8 cellular contexts compared by ENCODE assay signal in the genomic region with DNA sequence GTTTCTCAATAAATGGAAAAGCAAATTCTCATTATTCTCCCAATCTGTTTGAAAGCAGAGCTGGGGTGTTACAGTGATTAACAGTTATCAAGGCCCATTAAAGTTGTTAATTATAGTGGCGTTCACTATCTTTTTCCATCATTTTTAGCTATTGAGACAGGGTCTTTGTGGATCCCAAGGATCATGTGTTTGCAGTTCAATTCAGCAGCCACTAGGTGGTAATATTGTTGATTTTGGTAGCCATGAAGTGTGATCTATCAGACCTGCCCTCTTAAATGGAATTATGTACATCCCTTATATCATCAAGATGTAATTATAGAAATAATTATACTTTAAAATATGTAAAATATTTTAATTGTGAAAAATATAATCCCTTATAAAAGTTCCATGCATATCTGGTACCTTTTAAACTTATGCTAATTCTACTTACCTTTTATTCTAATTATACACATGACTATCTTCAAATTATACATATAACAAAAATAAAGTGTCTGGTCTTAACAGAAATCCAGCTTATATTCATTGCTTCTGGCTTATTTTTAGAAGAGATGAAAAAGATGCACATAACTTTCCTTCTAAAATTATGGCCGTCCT.
DNase-seq lines count a peak whose midpoint lies in the region; ATAC-seq, FAIRE-seq and TF ChIP-seq lines count a peak whose summit lies in the region.

No MANE protein-coding gene starts in this region.

- H3K9me3 ChIP-seq in A549: 0 out of 3 replicates have a peak, but pooled peaks cover 2% of the 10 kb centered on the region
- H3K9me3 ChIP-seq in gastroesophageal sphincter: no peaks in the 10 kb centered on the region
- no peaks in the 10 kb centered on the region for H3K9me3 ChIP-seq in vagina

- H3K27ac ChIP-seq in A549 (peak overlapping the region in 1 of 2 experiments; percentile 41; a peak in 1 of 6 replicates), GM23338 (ENCODE audit: low read depth) (no peak overlapping the region), RWPE1 (no peak overlapping the region), gastroesophageal sphincter (no peak overlapping the region), vagina (no peak overlapping the region)

- intact Hi-C loops in vagina (cut with DNase I): no loop called here

- peak; percentile 89 for FAIRE-seq in A549 (lab: Jason Lieb, UNC)

- WGBS in A549 (ENCODE audit: missing lambda C conversion rate): 49% methylated on average over 2 of the region's 2 CpGs
- WGBS in gastroesophageal sphincter (ENCODE audit: low coverage in 1 of 2), 2 donors: 65 to 90% methylated on average over 2 of the region's 2 CpGs

- TF ChIP-seq EP300 in A549 (IDR thresholded peaks at IDR 0.05): no peak
- no peak for TF ChIP-seq EP300 in gastroesophageal sphincter (IDR thresholded peaks at IDR 0.05)

- no peaks in the 10 kb centered on the region for H3K36me3 Mint-ChIP-seq in GM23338 (ENCODE audit: low read depth)
- H3K36me3 Mint-ChIP-seq in activated T-cell treated with anti-CD3 and anti-CD28 coated beads, Interleukin-2, amount 50 U/mL, for 4 hours (ENCODE audit: insufficient read depth): no peaks in the 10 kb centered on the region

- peak; percentile 73 to 78 for TF ChIP-seq RAD21 in A549 (conservative IDR thresholded peaks at IDR 0.05 in 1 of 2, IDR thresholded peaks at IDR 0.05 in 1 of 2)

- H3K27me3 ChIP-seq in GM23338 (ENCODE audit: insufficient read depth) (no peaks in the 10 kb centered on the region), gastroesophageal sphincter (no peaks in the 10 kb centered on the region), vagina (no peaks in the 10 kb centered on the region)

- H2AFZ ChIP-seq in GM23338: no peak overlapping the region

- no peak for TF ChIP-seq POLR2A in A549 (IDR thresholded peaks at IDR 0.05; ENCODE audit: low read length)
- no peak for TF ChIP-seq POLR2A in gastroesophageal sphincter (IDR thresholded peaks at IDR 0.05)
- TF ChIP-seq POLR2A in vagina (IDR thresholded peaks at IDR 0.05): no peak

- CTCF ChIA-PET in A549 (lab: Yijun Ruan, JAX) (interaction anchor here (0.6 to 6.1 kb wide), 55 partner anchors 8 to 289 kb away, joined by 3 to 90 read pairs (median 4); no protein-coding TSS in a partner anchor), RWPE1 (lab: Yijun Ruan, JAX) (interaction anchor here (0.5 to 3.2 kb wide), 12 partner anchors 9 to 182 kb away, joined by 3 to 17 read pairs (median 6); no protein-coding TSS in a partner anchor)

- H3F3A ChIP-seq in GM23338 (replicated peaks; ENCODE audit: low read depth): no peaks in the 10 kb centered on the region

- H3K9me2 ChIP-seq in GM23338 (ENCODE audit: insufficient read depth): no peaks in the 10 kb centered on the region

- 0 out of 3 replicates have a peak, but pooled peaks cover 3% of the 10 kb centered on the region for H3K9me3 Mint-ChIP-seq in GM23338
- no peaks in the 10 kb centered on the region for H3K9me3 Mint-ChIP-seq in activated T-cell treated with anti-CD3 and anti-CD28 coated beads, Interleukin-2, amount 50 U/mL, for 4 hours

- H3K4me1 ChIP-seq in A549 (peaks cover 26% of the 10 kb centered on the region), GM23338 (ENCODE audit: insufficient read depth) (0 out of 2 replicates have a peak, but pooled peaks cover 5% of the 10 kb centered on the region), gastroesophageal sphincter (peaks cover 0 to 11% (median 3%) of the 10 kb centered on the region in 3 donors), vagina (no peaks in the 10 kb centered on the region)

- DNase-seq in A549 (ENCODE audit: low read depth in 1 of 2, low spot score in 1 of 2) (peak; percentile 40 to 69), GM23338 (ENCODE audit: low spot score) (peak; percentile 60), RWPE1 (ENCODE audit: low spot score) (peak; percentile 30), vagina (ENCODE audit: extremely low spot score in 2 of 2) (no peak), dedifferentiated amniotic fluid mesenchymal stem cell (ENCODE audit: extremely low spot score) (no peak)
- no peak for DNase-seq in activated T-cell treated with anti-CD3 and anti-CD28 coated beads, Interleukin-2, amount 50 U/mL, for 4 hours
- no peak for DNase-seq in stimulated activated naive CD4-positive, alpha-beta T cell (lab: John Stamatoyannopoulos, UW)

- TF ChIP-seq CTCF in A549 (IDR thresholded peaks at IDR 0.05) (peak; percentile 77), GM23338 (conservative IDR thresholded peaks at IDR 0.05; ENCODE audit: low read depth in 2 of 2) (peak; percentile 64 to 71), RWPE1 (conservative IDR thresholded peaks at IDR 0.05; ENCODE audit: low read depth) (peak; percentile 77), gastroesophageal sphincter (IDR thresholded peaks at IDR 0.05) (peak; percentile 58 to 65 (median 64)), vagina (IDR thresholded peaks at IDR 0.05) (peak in 2 of 3 experiments; percentile 9 to 51)

- ATAC-seq in A549: peak in 1 of 2 experiments; percentile 62; a peak in 3 of 6 replicates
- ATAC-seq in GM23338: peak; percentile 56; the same call in 2 of the 3 replicates
- no peak for ATAC-seq in gastroesophageal sphincter
- ATAC-seq in activated T-cell treated with anti-CD3 and anti-CD28 coated beads, Interleukin-2, amount 50 U/mL, for 4 hours: no peak

- H3K79me2 ChIP-seq in GM23338 (replicated peaks; ENCODE audit: insufficient read depth): no peaks in the 10 kb centered on the region

- H3K4me3 Mint-ChIP-seq in GM23338: no peak overlapping the region
- H3K4me3 Mint-ChIP-seq in activated T-cell treated with anti-CD3 and anti-CD28 coated beads, Interleukin-2, amount 50 U/mL, for 4 hours: no peak overlapping the region

- H3K4me1 Mint-ChIP-seq in GM23338: peaks cover 7% of the 10 kb centered on the region
- H3K4me1 Mint-ChIP-seq in activated T-cell treated with anti-CD3 and anti-CD28 coated beads, Interleukin-2, amount 50 U/mL, for 4 hours (ENCODE audit: low read depth): no peaks in the 10 kb centered on the region

- H3K4me2 ChIP-seq in A549 (no peak overlapping the region), GM23338 (no peak overlapping the region)

- H4K20me1 ChIP-seq in GM23338 (replicated peaks; ENCODE audit: insufficient read depth): no peaks in the 10 kb centered on the region

- no peak overlapping the region for H3K4me3 ChIP-seq in A549
- H3K4me3 ChIP-seq in GM23338: no peak overlapping the region
- no peak overlapping the region for H3K4me3 ChIP-seq in gastroesophageal sphincter
- no peak overlapping the region for H3K4me3 ChIP-seq in vagina

- H3K36me3 ChIP-seq in GM23338 (ENCODE audit: insufficient read depth): no peaks in the 10 kb centered on the region
- H3K36me3 ChIP-seq in gastroesophageal sphincter: no peaks in the 10 kb centered on the region
- H3K36me3 ChIP-seq in vagina: no peaks in the 10 kb centered on the region

- no peak overlapping the region for H3K27ac Mint-ChIP-seq in GM23338

- POLR2A ChIA-PET in A549 (lab: Yijun Ruan, JAX): interaction anchor here (0.6 kb wide), 1 partner anchor 135 kb away, joined by 3 read pairs; no protein-coding TSS in a partner anchor
- POLR2A ChIA-PET in RWPE1 (lab: Yijun Ruan, JAX; ENCODE audit: low non-redundant PET): no interaction called here

- peaks cover 2% of the 10 kb centered on the region for H3K27me3 Mint-ChIP-seq in GM23338 (ENCODE audit: insufficient read depth, low read depth, poor library complexity)
- no peaks in the 10 kb centered on the region for H3K27me3 Mint-ChIP-seq in activated T-cell treated with anti-CD3 and anti-CD28 coated beads, Interleukin-2, amount 50 U/mL, for 4 hours (ENCODE audit: low read depth)

TF ChIP-seq in A549, 52 proteins besides CTCF, POLR2A, EP300 and RAD21:
- TF ChIP-seq CBX2 (IDR thresholded peaks at IDR 0.05; ENCODE audit: borderline replicate concordance, low read depth) (no peak), JUN (IDR thresholded peaks at IDR 0.05) (no peak), SMC3 (IDR thresholded peaks at IDR 0.05) (peak; percentile 85)

TF ChIP-seq in GM23338, 12 proteins besides CTCF, POLR2A, EP300 and RAD21 (continues in another document):
- TF ChIP-seq ZNF331 (CRISPR knock-in tag; IDR thresholded peaks at IDR 0.05; ENCODE audit: low read depth): no peak
- no peak for TF ChIP-seq EZH2phosphoT487 (IDR thresholded peaks at IDR 0.05; ENCODE audit: unreplicated experiment)
- no peak for TF ChIP-seq CREB1 (CRISPR knock-in tag; IDR thresholded peaks at IDR 0.05; ENCODE audit: low read depth)
- TF ChIP-seq EZH2 (IDR thresholded peaks at IDR 0.05; ENCODE audit: low read depth, unreplicated experiment): no peak
- TF ChIP-seq, protein P1, sequence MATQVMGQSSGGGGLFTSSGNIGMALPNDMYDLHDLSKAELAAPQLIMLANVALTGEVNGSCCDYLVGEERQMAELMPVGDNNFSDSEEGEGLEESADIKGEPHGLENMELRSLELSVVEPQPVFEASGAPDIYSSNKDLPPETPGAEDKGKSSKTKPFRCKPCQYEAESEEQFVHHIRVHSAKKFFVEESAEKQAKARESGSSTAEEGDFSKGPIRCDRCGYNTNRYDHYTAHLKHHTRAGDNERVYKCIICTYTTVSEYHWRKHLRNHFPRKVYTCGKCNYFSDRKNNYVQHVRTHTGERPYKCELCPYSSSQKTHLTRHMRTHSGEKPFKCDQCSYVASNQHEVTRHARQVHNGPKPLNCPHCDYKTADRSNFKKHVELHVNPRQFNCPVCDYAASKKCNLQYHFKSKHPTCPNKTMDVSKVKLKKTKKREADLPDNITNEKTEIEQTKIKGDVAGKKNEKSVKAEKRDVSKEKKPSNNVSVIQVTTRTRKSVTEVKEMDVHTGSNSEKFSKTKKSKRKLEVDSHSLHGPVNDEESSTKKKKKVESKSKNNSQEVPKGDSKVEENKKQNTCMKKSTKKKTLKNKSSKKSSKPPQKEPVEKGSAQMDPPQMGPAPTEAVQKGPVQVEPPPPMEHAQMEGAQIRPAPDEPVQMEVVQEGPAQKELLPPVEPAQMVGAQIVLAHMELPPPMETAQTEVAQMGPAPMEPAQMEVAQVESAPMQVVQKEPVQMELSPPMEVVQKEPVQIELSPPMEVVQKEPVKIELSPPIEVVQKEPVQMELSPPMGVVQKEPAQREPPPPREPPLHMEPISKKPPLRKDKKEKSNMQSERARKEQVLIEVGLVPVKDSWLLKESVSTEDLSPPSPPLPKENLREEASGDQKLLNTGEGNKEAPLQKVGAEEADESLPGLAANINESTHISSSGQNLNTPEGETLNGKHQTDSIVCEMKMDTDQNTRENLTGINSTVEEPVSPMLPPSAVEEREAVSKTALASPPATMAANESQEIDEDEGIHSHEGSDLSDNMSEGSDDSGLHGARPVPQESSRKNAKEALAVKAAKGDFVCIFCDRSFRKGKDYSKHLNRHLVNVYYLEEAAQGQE (IDR thresholded peaks at IDR 0.05; ENCODE audit: unreplicated experiment): no peak
- no peak for TF ChIP-seq ZNF114 (CRISPR knock-in tag; IDR thresholded peaks at IDR 0.05)
- no peak for TF ChIP-seq STAT1 (IDR thresholded peaks at IDR 0.05; ENCODE audit: unreplicated experiment)
- no peak for TF ChIP-seq POLR2AphosphoS5 (IDR thresholded peaks at IDR 0.05; ENCODE audit: low read depth)

Comparison
In these comparisons a context has a peak if more than half of its experiments do, and no peak if none do; other contexts are left out.
1. DNase-seq: peak in A549 (2 of 2), GM23338 (single experiment) and RWPE1 (single experiment); none in vagina (0 of 2), activated T-cell treated with anti-CD3 and anti-CD28 coated beads, Interleukin-2, amount 50 U/mL, for 4 hours (single experiment), stimulated activated naive CD4-positive, alpha-beta T cell (0 of 6) and dedifferentiated amniotic fluid mesenchymal stem cell (single experiment).
2. Peak in every context shown above with its lines, with median percentiles within 50 percentile points of each other: CTCF ChIP-seq.